8 cellular contexts compared by ENCODE assay signal in the genomic region with DNA sequence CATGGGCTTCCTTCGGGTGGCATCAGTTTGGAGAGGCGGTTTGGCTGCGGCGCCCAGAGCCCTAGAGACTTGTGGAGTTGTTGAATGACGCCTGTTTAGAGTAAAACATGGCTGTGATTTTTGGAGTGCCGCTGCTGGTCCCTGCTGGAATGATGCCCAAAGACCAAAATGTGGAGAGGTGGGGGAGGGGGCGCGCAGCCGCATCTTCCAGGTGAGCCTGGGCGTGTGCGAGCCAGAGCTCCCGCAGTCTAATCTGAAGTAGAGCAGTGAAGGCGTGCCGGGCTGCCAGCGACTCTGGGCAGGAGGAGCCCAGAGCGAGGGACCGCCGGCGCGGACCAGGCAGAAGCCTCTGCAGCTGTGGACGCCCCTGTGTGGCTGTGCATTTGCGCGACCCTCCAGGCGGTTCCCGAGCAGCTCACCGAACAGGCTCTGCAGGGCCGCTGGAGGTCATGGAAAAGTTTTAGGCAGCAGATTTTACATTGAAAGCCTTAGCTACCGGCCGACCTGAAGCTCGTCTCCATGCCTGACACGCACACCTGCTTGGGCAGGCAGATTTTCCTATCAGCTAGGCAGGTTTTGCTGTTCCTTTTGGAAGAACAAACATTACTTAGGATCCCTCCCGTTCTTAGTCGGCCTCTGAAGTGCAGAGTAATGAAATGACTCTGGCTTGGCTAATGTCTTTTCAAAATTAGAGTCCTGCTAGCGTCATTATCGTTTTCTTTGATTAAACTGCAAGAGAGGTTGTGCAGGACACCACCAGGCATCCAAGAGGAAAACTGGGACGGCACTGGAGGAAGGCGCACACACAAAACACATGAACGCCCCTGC.
DNase-seq lines count a peak whose midpoint lies in the region; ATAC-seq and TF ChIP-seq lines count a peak whose summit lies in the region.

No MANE protein-coding gene starts in this region.

- H3K27ac Mint-ChIP-seq in chondrocyte (ENCODE audit: unreplicated experiment): no peak overlapping the region

- peak overlapping the region; percentile 58 for H3K27ac ChIP-seq in stomach smooth muscle (ENCODE audit: low read length)

- H3K36me3 Mint-ChIP-seq in chondrocyte (ENCODE audit: low read depth): no peaks in the 10 kb centered on the region

- H3K27me3 Mint-ChIP-seq in chondrocyte (ENCODE audit: low read depth): peaks cover 63% of the 10 kb centered on the region

- H3K4me1 Mint-ChIP-seq in chondrocyte (ENCODE audit: low read depth): peaks cover 17% of the 10 kb centered on the region

- peak overlapping the region in 1 of 2 donors; percentile 62 for H3K9ac ChIP-seq in stomach smooth muscle (ENCODE audit: low read length in 2 of 2)

- H3K36me3 ChIP-seq in stomach smooth muscle (ENCODE audit: control insufficient read depth in 2 of 2, insufficient read depth in 2 of 2, low read length in 2 of 2): no peaks in the 10 kb centered on the region

- TF ChIP-seq CTCF in chondrocyte (IDR thresholded peaks at IDR 0.05): no peak

- peak overlapping the region; percentile 59 for H3K4me3 Mint-ChIP-seq in chondrocyte (ENCODE audit: unreplicated experiment)

- peak overlapping the region; percentile 58 to 80 for H3K4me3 ChIP-seq in stomach smooth muscle (ENCODE audit: low read length in 2 of 2)

- DNase-seq in NCI-H1105 (lab: John Stamatoyannopoulos, UW) (peak; percentile 71), chondrocyte (ENCODE audit: low spot score) (no peak), islet precursor cell (peak; percentile 71), NCI-H2196 (lab: John Stamatoyannopoulos, UW; ENCODE audit: unreplicated experiment) (no peak), medulla oblongata (ENCODE audit: extremely low spot score) (no peak), NCI-H510A treated with DMSO at 0.1 percent for 48 hours (lab: John Stamatoyannopoulos, UW) (no peak)

- H3K27me3 ChIP-seq in stomach smooth muscle (ENCODE audit: control insufficient read depth in 1 of 2, insufficient read depth in 2 of 2, low read length in 2 of 2): peaks cover 0 to 34% of the 10 kb centered on the region in 2 donors

- H3K9me3 Mint-ChIP-seq in chondrocyte (ENCODE audit: low read depth): no peaks in the 10 kb centered on the region

- peaks cover 31% of the 10 kb centered on the region for H3K4me1 ChIP-seq in stomach smooth muscle (ENCODE audit: control insufficient read depth, insufficient read depth, low read length)

- no peak for ATAC-seq in GM18498 (IDR thresholded peaks at IDR 0.05; ENCODE audit: unreplicated experiment)

- H3K9me3 ChIP-seq in stomach smooth muscle (ENCODE audit: control insufficient read depth in 2 of 2, low read length in 2 of 2): no peaks in the 10 kb centered on the region

Comparison
In these comparisons a context has a peak if more than half of its experiments do, and no peak if none do; other contexts are left out.
1. DNase-seq: peak in NCI-H1105 (single experiment) and islet precursor cell (single experiment); none in chondrocyte (single experiment), NCI-H2196 (single experiment), medulla oblongata (single experiment) and NCI-H510A treated with DMSO at 0.1 percent for 48 hours (single experiment).